Comparison of ENCODE assay signal across 8 cellular contexts in the genomic region with DNA sequence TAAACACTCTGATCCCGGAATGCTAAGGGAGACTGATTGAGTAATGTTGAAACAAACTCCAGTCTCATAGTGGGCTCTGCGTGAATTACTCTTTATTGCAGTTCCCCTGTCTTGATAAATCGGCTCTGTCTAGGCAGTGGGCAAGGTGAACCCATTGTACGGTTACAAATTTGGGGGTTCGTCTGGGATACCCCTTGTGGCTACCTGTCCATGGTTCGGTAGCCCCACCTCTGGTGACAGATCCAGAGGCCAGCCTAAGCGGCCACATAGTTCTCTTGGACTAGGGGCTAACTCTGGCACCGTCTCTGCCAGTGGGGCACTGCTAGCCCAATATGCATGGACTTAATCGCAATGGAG. TPM values are rescaled to one million over a fixed set of nuclear protein-coding genes. Genes with fewer than 3 reads are reported as not detected.
DNase-seq lines count a peak whose midpoint lies in the region; ATAC-seq, FAIRE-seq and TF ChIP-seq lines count a peak whose summit lies in the region.

No MANE protein-coding gene starts in this region.

- H2AFZ ChIP-seq in K562 (ENCODE audit: low read depth, low read length), result peak overlapping the region; percentile 79

- no TSS peak for BruUV-seq in A673 (replicated peaks; lab: Mats Ljungman, UMichigan)
- BruUV-seq in K562 (replicated peaks; lab: Mats Ljungman, UMichigan), result no TSS peak

- H3K4me1 ChIP-seq in A673 (ENCODE audit: insufficient read depth, low read length, poor library complexity, severe bottlenecking) (peaks cover 21% of the 10 kb centered on the region), K562 (replicated peaks in 1 of 2; ENCODE audit: control insufficient read depth in 2 of 2, insufficient read depth in 2 of 2, low read length in 2 of 2) (peaks cover 17% of the 10 kb centered on the region in 2 experiments)

- H3K36me3 ChIP-seq in A673 (ENCODE audit: insufficient read depth, low read length, poor library complexity, severe bottlenecking), result no peaks in the 10 kb centered on the region
- H3K36me3 ChIP-seq in K562 (ENCODE audit: control insufficient read depth, insufficient read depth, low read length), result peaks cover 19% of the 10 kb centered on the region; the same call in 2 of the 3 replicates

- no peaks in the 10 kb centered on the region for H3K9me1 ChIP-seq in K562 (ENCODE audit: control insufficient read depth, insufficient read depth, low read length)

- H3K27ac Mint-ChIP-seq in mesothelial cell of epicardium, result peak overlapping the region; percentile 95

- peaks cover 39% of the 10 kb centered on the region for H3K4me1 Mint-ChIP-seq in mesothelial cell of epicardium

- H3K27me3 ChIP-seq in A673 (replicated peaks; ENCODE audit: insufficient read depth, low read depth, low read length, poor library complexity) (no peaks in the 10 kb centered on the region), K562 (ENCODE audit: control insufficient read depth in 2 of 2, insufficient read depth in 2 of 2, low read length in 2 of 2) (no peaks in the 10 kb centered on the region)

- H3K4me3 Mint-ChIP-seq in mesothelial cell of epicardium, result peak overlapping the region; percentile 88

- H3K9me3 ChIP-seq in A673 (ENCODE audit: low read depth, low read length, poor library complexity, severe bottlenecking) (no peaks in the 10 kb centered on the region), K562 (replicated peaks; ENCODE audit: control insufficient read depth, insufficient read depth, low read depth, low read length) (no peaks in the 10 kb centered on the region)

- no peak for TF ChIP-seq RAD21 in K562 (CRISPR knock-in tag; conservative IDR thresholded peaks at IDR 0.05 in 1 of 2, IDR thresholded peaks at IDR 0.05 in 1 of 2)

- POLR2A ChIA-PET in A673 (lab: Charles Lee; ENCODE audit: low non-redundant PET) (no interaction called here), K562 (lab: Yijun Ruan, JAX) (interaction anchor here (0.7 to 2.9 kb wide), 5 partner anchors 20 to 59 kb away, joined by 3 to 12 read pairs (median 5); no protein-coding TSS in a partner anchor)

- intact Hi-C loops in A673 (cut with micrococcal nuclease; ENCODE audit: unreplicated experiment), result loop anchor here (5.0 kb wide), 1 partner anchor 58 kb away; a partner anchor contains a TSS
- intact Hi-C loops in K562 (cut with micrococcal nuclease), result loop anchor here (2.0 kb wide), 1 partner anchor 51 kb away; no protein-coding TSS in a partner anchor

- H3K4me3 ChIP-seq in A673 (ENCODE audit: low read depth, low read length, poor library complexity, severe bottlenecking) (peak overlapping the region; percentile 80), HFF-Myc (replicated peaks; ENCODE audit: low read depth, low read length) (peak overlapping the region; percentile 92), K562 (peak overlapping the region; percentile 84)

- H3K27ac ChIP-seq in A673 (ENCODE audit: low read depth, low read length, poor library complexity, severe bottlenecking) (peak overlapping the region; percentile 85), K562 (ENCODE audit: extremely low read depth, low read depth, low read length) (peak overlapping the region; percentile 97)

- H3K79me2 ChIP-seq in K562 (ENCODE audit: control insufficient read depth, insufficient read depth, low read length), result peaks cover 53% of the 10 kb centered on the region

- 39% methylated on average over 9 of the region's 9 CpGs for WGBS in K562 (ENCODE audit: insufficient coverage, low coverage, missing lambda C conversion rate)

- peaks cover 3% of the 10 kb centered on the region for H3K36me3 Mint-ChIP-seq in mesothelial cell of epicardium

- H4K20me1 ChIP-seq in K562 (replicated peaks; ENCODE audit: control insufficient read depth, insufficient read depth, low read length), result peaks cover 25% of the 10 kb centered on the region

- TF ChIP-seq EP300 in K562 (IDR thresholded peaks at IDR 0.05; ENCODE audit: low read length), result no peak

- DNase-seq in A673 (ENCODE audit: low spot score), result no peak
- DNase-seq in HFF-Myc (ENCODE audit: extremely low read depth, low read depth), result no peak
- DNase-seq in K562 (ENCODE audit: extremely low read depth in 1 of 4, low spot score in 3 of 4), result no peak
- no peak for DNase-seq in mesothelial cell of epicardium (ENCODE audit: low spot score in 2 of 2, unreplicated experiment in 2 of 2)
- DNase-seq in NCI-H2196 treated with DMSO at 0.1 percent for 48 hours (lab: John Stamatoyannopoulos, UW; ENCODE audit: unreplicated experiment), result no peak
- no peak for DNase-seq in DMS 273 treated with DMSO at 0.1 percent for 48 hours (lab: John Stamatoyannopoulos, UW)
- no peak for DNase-seq in GM20000 (ENCODE audit: low spot score)

- no peak for TF ChIP-seq POLR2A in K562 (conservative IDR thresholded peaks at IDR 0.05)

- H3K9me3 Mint-ChIP-seq in mesothelial cell of epicardium, result no peaks in the 10 kb centered on the region

- H3K4me2 ChIP-seq in K562 (ENCODE audit: insufficient read depth, low read length), result peak overlapping the region; percentile 90

- CTCF ChIA-PET in A673 (lab: Charles Lee), result no interaction called here
- CTCF ChIA-PET in K562 (lab: Yijun Ruan, JAX; ENCODE audit: low intra/inter-chr PET ratio), result no interaction called here

- peak overlapping the region; percentile 78 to 96; a peak in 3 of 4 replicates for H3K9ac ChIP-seq in K562 (ENCODE audit: insufficient read depth in 1 of 2, low read depth in 2 of 2, low read length in 2 of 2)

- in situ Hi-C loops in K562 (cut with MboI), result no loop called here

- ATAC-seq in K562 (no peak), GM21447 (IDR thresholded peaks at IDR 0.05; ENCODE audit: unreplicated experiment) (no peak)

- no peak for TF ChIP-seq CTCF in A673 (conservative IDR thresholded peaks at IDR 0.05; ENCODE audit: low read depth, low read length)
- TF ChIP-seq CTCF in HFF-Myc (IDR thresholded peaks at IDR 0.05; ENCODE audit: low read depth, low read length, missing control alignments), result no peak
- TF ChIP-seq CTCF in K562 (IDR thresholded peaks at IDR 0.05 in 2 of 3, conservative IDR thresholded peaks at IDR 0.05 in 1 of 3; ENCODE audit: insufficient read depth in 2 of 3, low read depth in 1 of 3, low read length in 3 of 3), result no peak
- no peak for TF ChIP-seq CTCF in mesothelial cell of epicardium (IDR thresholded peaks at IDR 0.05; ENCODE audit: unreplicated experiment)
- TF ChIP-seq CTCF in GM20000 (IDR thresholded peaks at IDR 0.05; ENCODE audit: extremely low read depth, missing control alignments), result no peak

- H3K27me3 Mint-ChIP-seq in mesothelial cell of epicardium (ENCODE audit: low read depth), result no peaks in the 10 kb centered on the region

- no peak for FAIRE-seq in K562 (lab: Jason Lieb, UNC)

RNA-seq across cellular contexts. Expression of a gene that starts 1.1 kb away (rescaled TPM):
- 189 and 201 TPM in 2 replicates for total RNA-seq in A673 (2021)
- total RNA-seq in K562 (2011; cell fraction: chromatin; rRNA removed; ENCODE audit: low replicate concordance), result 162 and 181 TPM in 2 replicates
- total RNA-seq in K562 (2011; cell fraction: nucleolus; rRNA removed), result 102 and 117 TPM in 2 replicates
- total RNA-seq in K562 (2011; cell fraction: nucleoplasm; rRNA removed), result 122 and 139 TPM in 2 replicates
- 147 and 306 TPM in 2 replicates for total RNA-seq in K562 (2014; rRNA removed)
- 173 and 193 TPM in 2 replicates for total RNA-seq in K562 (2014; rRNA removed; fragmentation: Illumina TruSeq; extraction: Trizol)
- total RNA-seq in K562 (2015; rRNA removed; fragmentation: Illumina TruSeq; extraction: Trizol), result 170 and 173 TPM in 2 replicates
- total RNA-seq in K562 (2021), result 192 and 196 TPM in 2 replicates
- polyA plus RNA-seq in K562 (2011; rRNA removed), result 95.3 and 108 TPM in 2 replicates
- polyA plus RNA-seq in K562 (2011; cell fraction: cytosol; rRNA removed), result 41.7 and 76.2 TPM in 2 replicates
- polyA plus RNA-seq in K562 (2011; cell fraction: nucleus; rRNA removed), result 118 and 127 TPM in 2 replicates
- polyA plus RNA-seq in K562 (2012), result 80.3 and 106 TPM in 2 replicates
- polyA plus RNA-seq in K562 (2014; fragmentation: Illumina TruSeq; extraction: Trizol), result 136 and 145 TPM in 2 replicates
- polyA plus RNA-seq in K562 (2014; fragmentation: Nextera tagmentation; extraction: Ambion mirVana), result 100 to 1,000 TPM in 1 of 2 experiments, 10 to 100 TPM in 1; 90.9 to 140 TPM
- polyA plus RNA-seq in K562 (2014; rRNA removed), result 103 and 122 TPM in 2 replicates
- polyA minus RNA-seq in K562 (2011; rRNA and poly(A)+ RNA removed), result 143 and 146 TPM in 2 replicates
- polyA minus RNA-seq in K562 (2011; cell fraction: cytosol; rRNA and poly(A)+ RNA removed), result 72.4 and 78.6 TPM in 2 replicates
- 76.7 and 83.3 TPM in 2 replicates for polyA minus RNA-seq in K562 (2011; cell fraction: nucleus; rRNA and poly(A)+ RNA removed)
- total RNA-seq in mesothelial cell of epicardium, result 107 to 109 TPM (median 108 TPM) in 3 replicates

RNA-seq across cellular contexts. Expression of a gene that starts 56.1 kb away (rescaled TPM):
- 23.6 and 25.5 TPM in 2 replicates for total RNA-seq in A673 (2021)
- total RNA-seq in K562 (2011; cell fraction: chromatin; rRNA removed; ENCODE audit: low replicate concordance), result 14.6 and 42.7 TPM in 2 replicates
- 18.6 and 25.2 TPM in 2 replicates for total RNA-seq in K562 (2011; cell fraction: nucleolus; rRNA removed)
- 23.5 and 33.2 TPM in 2 replicates for total RNA-seq in K562 (2011; cell fraction: nucleoplasm; rRNA removed)
- total RNA-seq in K562 (2014; rRNA removed), result 7.2 and 9.8 TPM in 2 replicates
- 6.7 and 6.8 TPM in 2 replicates for total RNA-seq in K562 (2014; rRNA removed; fragmentation: Illumina TruSeq; extraction: Trizol)
- 10.3 and 10.7 TPM in 2 replicates for total RNA-seq in K562 (2015; rRNA removed; fragmentation: Illumina TruSeq; extraction: Trizol)
- total RNA-seq in K562 (2021), result 18.6 and 20.0 TPM in 2 replicates
- 10.9 and 16.6 TPM in 2 replicates for polyA plus RNA-seq in K562 (2011; rRNA removed)
- polyA plus RNA-seq in K562 (2011; cell fraction: cytosol; rRNA removed), result 10.1 and 20.0 TPM in 2 replicates
- 8.0 and 10.8 TPM in 2 replicates for polyA plus RNA-seq in K562 (2011; cell fraction: nucleus; rRNA removed)
- 14.1 and 20.7 TPM in 2 replicates for polyA plus RNA-seq in K562 (2012)
- polyA plus RNA-seq in K562 (2014; fragmentation: Illumina TruSeq; extraction: Trizol), result 16.6 and 17.4 TPM in 2 replicates
- polyA plus RNA-seq in K562 (2014; fragmentation: Nextera tagmentation; extraction: Ambion mirVana), result 1 to 10 TPM; 1.7 to 2.0 TPM
- polyA plus RNA-seq in K562 (2014; rRNA removed), result 9.9 and 10.8 TPM in 2 replicates
- 12.4 and 14.8 TPM in 2 replicates for polyA minus RNA-seq in K562 (2011; rRNA and poly(A)+ RNA removed)
- 8.3 and 14.1 TPM in 2 replicates for polyA minus RNA-seq in K562 (2011; cell fraction: cytosol; rRNA and poly(A)+ RNA removed)
- polyA minus RNA-seq in K562 (2011; cell fraction: nucleus; rRNA and poly(A)+ RNA removed), result 4.8 and 7.8 TPM in 2 replicates
- total RNA-seq in mesothelial cell of epicardium, result 30.1 to 36.2 TPM (median 32.5 TPM) in 3 replicates

RNA-seq across cellular contexts. Expression of a gene that starts 56.3 kb away (rescaled TPM):
- total RNA-seq in A673 (2021) (76.8 and 79.7 TPM in 2 replicates), K562 (2014; rRNA removed) (121 and 182 TPM in 2 replicates), K562 (2014; rRNA removed; fragmentation: Illumina TruSeq; extraction: Trizol) (64.7 and 78.7 TPM in 2 replicates), K562 (2015; rRNA removed; fragmentation: Illumina TruSeq; extraction: Trizol) (85.4 and 89.7 TPM in 2 replicates), K562 (2021) (92.8 and 94.3 TPM in 2 replicates), mesothelial cell of epicardium (73.8 to 74.6 TPM (median 74.2 TPM) in 3 replicates)
- 65.3 and 99.0 TPM in 2 replicates for total RNA-seq in K562 (2011; cell fraction: chromatin; rRNA removed; ENCODE audit: low replicate concordance)
- 78.5 and 85.1 TPM in 2 replicates for total RNA-seq in K562 (2011; cell fraction: nucleolus; rRNA removed)
- total RNA-seq in K562 (2011; cell fraction: nucleoplasm; rRNA removed), result 62.5 and 66.0 TPM in 2 replicates
- polyA plus RNA-seq in K562 (2011; rRNA removed) (102 and 122 TPM in 2 replicates), K562 (2014; fragmentation: Illumina TruSeq; extraction: Trizol) (94.2 and 104 TPM in 2 replicates), K562 (2014; fragmentation: Nextera tagmentation; extraction: Ambion mirVana) (10 to 100 TPM; 11.4 to 19.2 TPM), K562 (2014; rRNA removed) (145 and 156 TPM in 2 replicates)
- 151 and 245 TPM in 2 replicates for polyA plus RNA-seq in K562 (2011; cell fraction: cytosol; rRNA removed)
- polyA plus RNA-seq in K562 (2011; cell fraction: nucleus; rRNA removed), result 122 and 181 TPM in 2 replicates
- 74.5 and 74.6 TPM in 2 replicates for polyA plus RNA-seq in K562 (2012)
- 72.8 and 90.4 TPM in 2 replicates for polyA minus RNA-seq in K562 (2011; rRNA and poly(A)+ RNA removed)
- polyA minus RNA-seq in K562 (2011; cell fraction: cytosol; rRNA and poly(A)+ RNA removed), result 30.5 and 44.8 TPM in 2 replicates
- polyA minus RNA-seq in K562 (2011; cell fraction: nucleus; rRNA and poly(A)+ RNA removed), result 45.0 and 45.4 TPM in 2 replicates
